3 cellular contexts compared by ENCODE assay signal in the genomic region with DNA sequence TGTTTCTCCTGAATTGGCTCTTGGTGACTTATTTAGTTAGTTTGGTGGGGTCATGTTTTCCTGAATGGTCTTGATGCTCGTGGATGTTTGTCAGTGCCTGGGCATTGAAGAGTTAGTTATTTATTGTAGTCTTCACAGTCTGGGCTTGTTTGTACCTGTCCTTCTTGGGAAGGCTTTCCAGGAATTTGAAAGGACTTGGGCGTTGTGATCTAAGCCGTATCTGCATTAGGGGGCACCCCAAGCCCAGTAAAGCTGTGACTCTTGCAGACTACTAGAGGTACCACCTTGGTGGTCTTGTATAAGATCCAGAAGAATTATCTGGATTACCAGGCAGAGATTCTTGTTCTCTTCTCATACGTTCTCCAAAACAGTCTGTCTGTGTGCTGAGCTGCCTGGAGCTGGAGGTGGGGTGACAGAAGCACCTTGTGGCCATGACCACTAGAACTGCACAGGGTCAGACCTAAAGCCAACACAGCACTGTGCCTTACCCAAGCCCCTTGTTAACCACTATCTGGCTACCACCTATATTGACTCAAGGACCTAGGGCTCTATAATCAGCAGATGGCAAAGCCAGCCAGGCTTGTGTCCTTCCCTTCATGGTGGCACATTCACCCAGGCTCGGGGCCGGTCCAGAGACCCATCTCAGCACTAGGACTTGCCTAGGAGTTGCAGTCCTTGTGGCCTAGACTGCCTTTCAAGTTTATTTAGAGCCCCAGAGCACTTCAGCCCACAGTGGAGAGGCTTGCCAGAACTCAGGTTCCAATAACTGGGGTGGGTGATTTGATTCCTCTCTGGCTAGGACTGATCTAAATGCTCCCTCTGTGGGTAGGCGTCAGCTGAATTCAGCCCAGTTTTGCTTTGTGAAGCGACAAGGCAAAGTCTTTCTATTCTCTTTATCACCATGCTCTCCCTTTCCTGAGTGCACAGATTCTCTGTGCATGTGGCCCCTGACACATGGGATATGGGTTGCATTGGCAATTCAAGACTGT.
TF ChIP-seq lines count a peak whose summit lies in the region.

No MANE protein-coding gene starts in this region.

TF ChIP-seq in A549, 52 proteins besides CTCF, POLR2A, EP300 and RAD21:
- TF ChIP-seq EHMT2 (IDR thresholded peaks at IDR 0.05; ENCODE audit: low read depth) (no peak), ZFP36 (IDR thresholded peaks at IDR 0.05; ENCODE audit: borderline replicate concordance, partially characterized antibody) (no peak), FOSB (CRISPR knock-in tag; IDR thresholded peaks at IDR 0.05) (no peak), ZSCAN20 (CRISPR knock-in tag; IDR thresholded peaks at IDR 0.05) (no peak), CHD4 (IDR thresholded peaks at IDR 0.05; ENCODE audit: borderline replicate concordance) (no peak), ZNF302 (CRISPR knock-in tag; IDR thresholded peaks at IDR 0.05) (no peak), POLR2AphosphoS2 (conservative IDR thresholded peaks at IDR 0.05; ENCODE audit: low read length) (no peak), NR3C1 (IDR thresholded peaks at IDR 0.05) (no peak), HEYL (CRISPR knock-in tag; IDR thresholded peaks at IDR 0.05) (no peak), HDAC2 (IDR thresholded peaks at IDR 0.05) (no peak), JUN (IDR thresholded peaks at IDR 0.05) (no peak), HOXA7 (CRISPR knock-in tag; IDR thresholded peaks at IDR 0.05) (no peak), RCOR1 (IDR thresholded peaks at IDR 0.05; ENCODE audit: low read depth, low read length) (no peak)
- TF ChIP-seq, protein P1, sequence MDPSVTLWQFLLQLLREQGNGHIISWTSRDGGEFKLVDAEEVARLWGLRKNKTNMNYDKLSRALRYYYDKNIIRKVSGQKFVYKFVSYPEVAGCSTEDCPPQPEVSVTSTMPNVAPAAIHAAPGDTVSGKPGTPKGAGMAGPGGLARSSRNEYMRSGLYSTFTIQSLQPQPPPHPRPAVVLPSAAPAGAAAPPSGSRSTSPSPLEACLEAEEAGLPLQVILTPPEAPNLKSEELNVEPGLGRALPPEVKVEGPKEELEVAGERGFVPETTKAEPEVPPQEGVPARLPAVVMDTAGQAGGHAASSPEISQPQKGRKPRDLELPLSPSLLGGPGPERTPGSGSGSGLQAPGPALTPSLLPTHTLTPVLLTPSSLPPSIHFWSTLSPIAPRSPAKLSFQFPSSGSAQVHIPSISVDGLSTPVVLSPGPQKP (IDR thresholded peaks at IDR 0.05; ENCODE audit: low read depth, low read length), result no peak
- TF ChIP-seq, protein P2, sequence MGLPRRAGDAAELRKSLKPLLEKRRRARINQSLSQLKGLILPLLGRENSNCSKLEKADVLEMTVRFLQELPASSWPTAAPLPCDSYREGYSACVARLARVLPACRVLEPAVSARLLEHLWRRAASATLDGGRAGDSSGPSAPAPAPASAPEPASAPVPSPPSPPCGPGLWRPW (IDR thresholded peaks at IDR 0.05), result no peak
- TF ChIP-seq, protein P3, sequence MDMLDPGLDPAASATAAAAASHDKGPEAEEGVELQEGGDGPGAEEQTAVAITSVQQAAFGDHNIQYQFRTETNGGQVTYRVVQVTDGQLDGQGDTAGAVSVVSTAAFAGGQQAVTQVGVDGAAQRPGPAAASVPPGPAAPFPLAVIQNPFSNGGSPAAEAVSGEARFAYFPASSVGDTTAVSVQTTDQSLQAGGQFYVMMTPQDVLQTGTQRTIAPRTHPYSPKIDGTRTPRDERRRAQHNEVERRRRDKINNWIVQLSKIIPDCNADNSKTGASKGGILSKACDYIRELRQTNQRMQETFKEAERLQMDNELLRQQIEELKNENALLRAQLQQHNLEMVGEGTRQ (IDR thresholded peaks at IDR 0.05), result no peak
- TF ChIP-seq, protein P4, sequence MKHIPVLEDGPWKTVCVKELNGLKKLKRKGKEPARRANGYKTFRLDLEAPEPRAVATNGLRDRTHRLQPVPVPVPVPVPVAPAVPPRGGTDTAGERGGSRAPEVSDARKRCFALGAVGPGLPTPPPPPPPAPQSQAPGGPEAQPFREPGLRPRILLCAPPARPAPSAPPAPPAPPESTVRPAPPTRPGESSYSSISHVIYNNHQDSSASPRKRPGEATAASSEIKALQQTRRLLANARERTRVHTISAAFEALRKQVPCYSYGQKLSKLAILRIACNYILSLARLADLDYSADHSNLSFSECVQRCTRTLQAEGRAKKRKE (CRISPR knock-in tag; IDR thresholded peaks at IDR 0.05; ENCODE audit: low read depth), result no peak
- TF ChIP-seq, protein P5, sequence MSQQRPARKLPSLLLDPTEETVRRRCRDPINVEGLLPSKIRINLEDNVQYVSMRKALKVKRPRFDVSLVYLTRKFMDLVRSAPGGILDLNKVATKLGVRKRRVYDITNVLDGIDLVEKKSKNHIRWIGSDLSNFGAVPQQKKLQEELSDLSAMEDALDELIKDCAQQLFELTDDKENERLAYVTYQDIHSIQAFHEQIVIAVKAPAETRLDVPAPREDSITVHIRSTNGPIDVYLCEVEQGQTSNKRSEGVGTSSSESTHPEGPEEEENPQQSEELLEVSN (IDR thresholded peaks at IDR 0.05; ENCODE audit: borderline replicate concordance, low read depth), result no peak
- TF ChIP-seq, protein P6, sequence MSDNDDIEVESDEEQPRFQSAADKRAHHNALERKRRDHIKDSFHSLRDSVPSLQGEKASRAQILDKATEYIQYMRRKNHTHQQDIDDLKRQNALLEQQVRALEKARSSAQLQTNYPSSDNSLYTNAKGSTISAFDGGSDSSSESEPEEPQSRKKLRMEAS (IDR thresholded peaks at IDR 0.05), result no peak

TF ChIP-seq in K562, 482 proteins besides CTCF, POLR2A, EP300 and RAD21:
- TF ChIP-seq EP400 (IDR thresholded peaks at IDR 0.05) (no peak), KDM4B (IDR thresholded peaks at IDR 0.05; ENCODE audit: borderline replicate concordance in 2 of 2, low read depth in 1 of 2) (no peak), SIX5 (IDR thresholded peaks at IDR 0.05; ENCODE audit: borderline replicate concordance in 1 of 2, insufficient read depth in 1 of 2, low read depth in 1 of 2, low read length in 2 of 2) (no peak), KDM2B (CRISPR knock-in tag; IDR thresholded peaks at IDR 0.05) (no peak), SAP30 (IDR thresholded peaks at IDR 0.05; ENCODE audit: borderline replicate concordance, insufficient read depth, low read depth, low read length, poor library complexity, severe bottlenecking) (no peak), LARP7 (IDR thresholded peaks at IDR 0.05) (no peak), PHB2 (IDR thresholded peaks at IDR 0.05; ENCODE audit: low read depth) (no peak), SREBF1 (IDR thresholded peaks at IDR 0.05; ENCODE audit: borderline replicate concordance, low read depth, low read length) (no peak)
- TF ChIP-seq, protein P7, sequence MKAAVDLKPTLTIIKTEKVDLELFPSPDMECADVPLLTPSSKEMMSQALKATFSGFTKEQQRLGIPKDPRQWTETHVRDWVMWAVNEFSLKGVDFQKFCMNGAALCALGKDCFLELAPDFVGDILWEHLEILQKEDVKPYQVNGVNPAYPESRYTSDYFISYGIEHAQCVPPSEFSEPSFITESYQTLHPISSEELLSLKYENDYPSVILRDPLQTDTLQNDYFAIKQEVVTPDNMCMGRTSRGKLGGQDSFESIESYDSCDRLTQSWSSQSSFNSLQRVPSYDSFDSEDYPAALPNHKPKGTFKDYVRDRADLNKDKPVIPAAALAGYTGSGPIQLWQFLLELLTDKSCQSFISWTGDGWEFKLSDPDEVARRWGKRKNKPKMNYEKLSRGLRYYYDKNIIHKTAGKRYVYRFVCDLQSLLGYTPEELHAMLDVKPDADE (conservative IDR thresholded peaks at IDR 0.05; ENCODE audit: control insufficient read depth, low read depth, low read length), result no peak
TF ChIP-seq in K562: peak in this region for 0.

TF ChIP-seq in HepG2, 621 proteins besides CTCF, POLR2A, EP300 and RAD21:
- TF ChIP-seq, protein P8, sequence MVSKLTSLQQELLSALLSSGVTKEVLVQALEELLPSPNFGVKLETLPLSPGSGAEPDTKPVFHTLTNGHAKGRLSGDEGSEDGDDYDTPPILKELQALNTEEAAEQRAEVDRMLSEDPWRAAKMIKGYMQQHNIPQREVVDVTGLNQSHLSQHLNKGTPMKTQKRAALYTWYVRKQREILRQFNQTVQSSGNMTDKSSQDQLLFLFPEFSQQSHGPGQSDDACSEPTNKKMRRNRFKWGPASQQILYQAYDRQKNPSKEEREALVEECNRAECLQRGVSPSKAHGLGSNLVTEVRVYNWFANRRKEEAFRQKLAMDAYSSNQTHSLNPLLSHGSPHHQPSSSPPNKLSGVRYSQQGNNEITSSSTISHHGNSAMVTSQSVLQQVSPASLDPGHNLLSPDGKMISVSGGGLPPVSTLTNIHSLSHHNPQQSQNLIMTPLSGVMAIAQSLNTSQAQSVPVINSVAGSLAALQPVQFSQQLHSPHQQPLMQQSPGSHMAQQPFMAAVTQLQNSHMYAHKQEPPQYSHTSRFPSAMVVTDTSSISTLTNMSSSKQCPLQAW (CRISPR knock-in tag; IDR thresholded peaks at IDR 0.05), result no peak
- TF ChIP-seq ZBTB7A (CRISPR knock-in tag; IDR thresholded peaks at IDR 0.05), result no peak
- TF ChIP-seq, protein P9, sequence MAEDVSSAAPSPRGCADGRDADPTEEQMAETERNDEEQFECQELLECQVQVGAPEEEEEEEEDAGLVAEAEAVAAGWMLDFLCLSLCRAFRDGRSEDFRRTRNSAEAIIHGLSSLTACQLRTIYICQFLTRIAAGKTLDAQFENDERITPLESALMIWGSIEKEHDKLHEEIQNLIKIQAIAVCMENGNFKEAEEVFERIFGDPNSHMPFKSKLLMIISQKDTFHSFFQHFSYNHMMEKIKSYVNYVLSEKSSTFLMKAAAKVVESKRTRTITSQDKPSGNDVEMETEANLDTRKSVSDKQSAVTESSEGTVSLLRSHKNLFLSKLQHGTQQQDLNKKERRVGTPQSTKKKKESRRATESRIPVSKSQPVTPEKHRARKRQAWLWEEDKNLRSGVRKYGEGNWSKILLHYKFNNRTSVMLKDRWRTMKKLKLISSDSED (CRISPR knock-in tag; IDR thresholded peaks at IDR 0.05), result no peak
